Comparison of ENCODE assay signal across 14 cellular contexts in genomic region chr6:38208028-38208427, GRCh38.
A peak's percentile ranks its signal among the peaks of the same experiment; 100 is the strongest.
DNase-seq lines count a peak whose midpoint lies in the region; ATAC-seq and TF ChIP-seq lines count a peak whose summit lies in the region.
"Had no signal": no experiment of that assay in that cellular context is flagged by ENCODE, and none has a peak within 500 bp of the region (broad histone marks: within the 10 kb centered on the region; RNA-seq: fewer than 3 reads in every experiment).

No MANE protein-coding gene starts in this region.

- peak overlapping the region; percentile 9 for H2AK5ac ChIP-seq in mesendoderm (ENCODE audit: low read length)

- H3K27me3 ChIP-seq in Loucy (ENCODE audit: insufficient read depth, low read length, poor library complexity, severe bottlenecking) (no peaks in the 10 kb centered on the region), Panc1 (ENCODE audit: control insufficient read depth, insufficient read depth, low read length) (no peaks in the 10 kb centered on the region), mesendoderm (ENCODE audit: insufficient read depth, low read length, poor library complexity) (no peaks in the 10 kb centered on the region)

- TF ChIP-seq CTCF in Loucy (conservative IDR thresholded peaks at IDR 0.05; ENCODE audit: low read length) (no peak), Panc1 (IDR thresholded peaks at IDR 0.05) (no peak)

- H3K4me1 ChIP-seq in Loucy (ENCODE audit: insufficient read depth, low read length, poor library complexity, severe bottlenecking) (peaks cover 46% of the 10 kb centered on the region), Panc1 (ENCODE audit: control insufficient read depth, insufficient read depth, low read length) (peaks cover 18% of the 10 kb centered on the region), mesendoderm (ENCODE audit: control insufficient read depth, low read depth, low read length) (peaks cover 4% of the 10 kb centered on the region)

- H3K56ac ChIP-seq in mesendoderm (ENCODE audit: low read length) = no peak overlapping the region

- no peaks in the 10 kb centered on the region for H3K79me1 ChIP-seq in mesendoderm (ENCODE audit: low read length)

- H3K4me2 ChIP-seq in Loucy (ENCODE audit: low read depth, low read length, poor library complexity, severe bottlenecking) (peak overlapping the region; percentile 71), mesendoderm (ENCODE audit: low read length) (no peak overlapping the region)

- no peak overlapping the region for H2AFZ ChIP-seq in Loucy (ENCODE audit: low read length)

- H3K36me3 ChIP-seq in Loucy (ENCODE audit: insufficient read depth, low read length) (no peaks in the 10 kb centered on the region), Panc1 (ENCODE audit: control insufficient read depth, insufficient read depth, low read length) (no peaks in the 10 kb centered on the region), mesendoderm (ENCODE audit: control insufficient read depth, insufficient read depth, low read length) (no peaks in the 10 kb centered on the region)
- H3K36me3 ChIP-seq: HAP-1 had no signal

- BruUV-seq in Panc1 (replicated peaks; lab: Mats Ljungman, UMichigan) = no TSS peak

- peak overlapping the region; percentile 48; the same call in 1 of the 2 replicates for H3K27ac ChIP-seq in Panc1 (ENCODE audit: low read length)
- no peak overlapping the region for H3K27ac ChIP-seq in mesendoderm (ENCODE audit: low read depth, low read length)

- no peaks in the 10 kb centered on the region for H4K20me1 ChIP-seq in Loucy (ENCODE audit: insufficient read depth, low read length, poor library complexity, severe bottlenecking)

- intact Hi-C loops in Panc1 (cut with micrococcal nuclease; ENCODE audit: unreplicated experiment) = no loop called here

- H3K79me2 ChIP-seq in Loucy (ENCODE audit: insufficient read depth, low read length) = 0 out of 2 replicates have a peak, but pooled peaks cover 2% of the 10 kb centered on the region
- H3K79me2 ChIP-seq in mesendoderm (ENCODE audit: control insufficient read depth, insufficient read depth, low read length) = no peaks in the 10 kb centered on the region

- no peak overlapping the region for H4K5ac ChIP-seq in mesendoderm (ENCODE audit: low read length)

- no peaks in the 10 kb centered on the region for H3F3A ChIP-seq in Loucy (ENCODE audit: low read depth)

- POLR2A ChIA-PET in Panc1 (lab: Charles Lee) = interaction anchor here (0.6 kb wide), 1 partner anchor 310 kb away, joined by 11 read pairs; no protein-coding TSS in a partner anchor

- H3K9me3 ChIP-seq in Loucy (ENCODE audit: insufficient read depth, low read depth, low read length) (no peaks in the 10 kb centered on the region), Panc1 (ENCODE audit: control insufficient read depth, insufficient read depth, low read depth, low read length) (no peaks in the 10 kb centered on the region)
- H3K9me3 ChIP-seq: HAP-1 had no signal

- H3K4ac ChIP-seq in mesendoderm (ENCODE audit: low read depth, low read length) = no peak overlapping the region

- ATAC-seq in Panc1 (peak; percentile 26; the same call in 1 of the 2 replicates), HG02852 (IDR thresholded peaks at IDR 0.05; ENCODE audit: unreplicated experiment) (no peak)

- H3K18ac ChIP-seq in mesendoderm (ENCODE audit: low read length) = no peak overlapping the region

- H4K8ac ChIP-seq in mesendoderm (ENCODE audit: low read depth, low read length) = no peak overlapping the region

- DNase-seq in Panc1 (ENCODE audit: low read depth, low spot score) (no peak), mesendoderm (no peak), activated gamma-delta T cell (lab: John Stamatoyannopoulos, UW) (no peak), NOMO-1 treated with DMSO at 0.1 percent for 48 hours (lab: John Stamatoyannopoulos, UW; ENCODE audit: unreplicated experiment) (no peak)
- DNase-seq: C1 segment of cervical spinal cord; Calu3; CD4-positive, alpha-beta memory T cell; COR-L47; DND-41; GOT3; HFFc6 had no signal

- no peak overlapping the region for H2BK5ac ChIP-seq in mesendoderm (ENCODE audit: low read length)

- no peak overlapping the region for H3K4me3 ChIP-seq in Loucy (ENCODE audit: low read length, poor library complexity, severe bottlenecking)
- no peak overlapping the region for H3K4me3 ChIP-seq in Panc1 (ENCODE audit: low read depth in 2 of 2, low read length in 2 of 2)
- no peak overlapping the region for H3K4me3 ChIP-seq in mesendoderm (ENCODE audit: low read length)
- H3K4me3 ChIP-seq: HAP-1 had no signal

- in situ Hi-C loops in Panc1 (cut with HindIII; ENCODE audit: low pct_unique_long_range_greater_than_20kb, low sequenced_read_pairs) = no loop called here

- CTCF ChIA-PET in Panc1 (lab: Charles Lee) = no interaction called here

- H2BK15ac ChIP-seq in mesendoderm (replicated peaks; ENCODE audit: low read depth) = no peak overlapping the region

- H3K9ac ChIP-seq in Loucy (ENCODE audit: low read depth, low read length, poor library complexity, severe bottlenecking) (no peak overlapping the region), mesendoderm (ENCODE audit: low read length) (no peak overlapping the region)

- no peak overlapping the region for H3K23ac ChIP-seq in mesendoderm (ENCODE audit: low read length)

- H3K9me2 ChIP-seq in Loucy (replicated peaks; ENCODE audit: low read depth, low read length) = no peaks in the 10 kb centered on the region

- no peak overlapping the region for H2BK120ac ChIP-seq in mesendoderm (ENCODE audit: low read depth, low read length)

- no CpG with 5 or more reads among the region's 8 CpGs for WGBS in mesendoderm (ENCODE audit: extremely low coverage, insufficient coverage, low lambda C conversion rate)
